Comparison of ENCODE assay signal across 7 cellular contexts in genomic region chr13:43057653-43058317, GRCh38. TPM values are rescaled to one million over a fixed set of nuclear protein-coding genes. Genes with fewer than 3 reads are reported as not detected.
DNase-seq lines count a peak whose midpoint lies in the region; ATAC-seq and TF ChIP-seq lines count a peak whose summit lies in the region.

No MANE protein-coding gene starts in this region.

- ATAC-seq in GM19397 (IDR thresholded peaks at IDR 0.05; ENCODE audit: unreplicated experiment), result peak; percentile 71
- ATAC-seq in natural killer cell, result peak in 2 of 3 donors; percentile 20 to 26

- H3K4me1 ChIP-seq in ovary (ENCODE audit: insufficient read depth), result no peaks in the 10 kb centered on the region
- peaks cover 0 to 33% (median 13%) of the 10 kb centered on the region in 4 donors for H3K4me1 ChIP-seq in tibial artery

- no peak overlapping the region for H3K4me3 ChIP-seq in astrocyte of the cerebellum (ENCODE audit: low read depth, low read length)
- no peak overlapping the region for H3K4me3 ChIP-seq in ovary
- no peak overlapping the region for H3K4me3 ChIP-seq in MG63
- no peak overlapping the region for H3K4me3 ChIP-seq in tibial artery

- H3K9me3 Mint-ChIP-seq in natural killer cell, result no peaks in the 10 kb centered on the region

- H3K27ac ChIP-seq in ovary (no peak overlapping the region), tibial artery (no peak overlapping the region)

- peaks cover 28 to 37% of the 10 kb centered on the region in 2 donors for H3K4me1 Mint-ChIP-seq in natural killer cell

- H3K36me3 ChIP-seq in ovary, result no peaks in the 10 kb centered on the region
- no peaks in the 10 kb centered on the region for H3K36me3 ChIP-seq in MG63
- H3K36me3 ChIP-seq in tibial artery, result no peaks in the 10 kb centered on the region

- H3K27me3 Mint-ChIP-seq in natural killer cell (ENCODE audit: low read depth in 2 of 2), result no peaks in the 10 kb centered on the region

- H3K27me3 ChIP-seq in ovary (no peaks in the 10 kb centered on the region), MG63 (no peaks in the 10 kb centered on the region), tibial artery (no peaks in the 10 kb centered on the region)

- in situ Hi-C loops in astrocyte of the cerebellum (cut with HindIII; ENCODE audit: low sequenced_read_pairs), result no loop called here

- DNase-seq in NCI-H1105 treated with DMSO at 0.1 percent for 48 hours (lab: John Stamatoyannopoulos, UW) (peak; percentile 58), astrocyte of the cerebellum (ENCODE audit: low read depth) (peak; percentile 53), natural killer cell (no peak), ovary (no peak), MG63 (no peak), tibial artery (no peak)

- intact Hi-C loops in natural killer cell (cut with micrococcal nuclease), result no loop called here
- intact Hi-C loops in ovary (cut with DNase I), result no loop called here
- intact Hi-C loops in tibial artery (cut with DNase I; ENCODE audit: low total_unique reads), result no loop called here

- H3K27ac Mint-ChIP-seq in natural killer cell, result no peak overlapping the region

- no peaks in the 10 kb centered on the region for H3K36me3 Mint-ChIP-seq in natural killer cell

- no peak for TF ChIP-seq POLR2A in ovary (IDR thresholded peaks at IDR 0.05)

- no peak overlapping the region for H3K4me3 Mint-ChIP-seq in natural killer cell

- WGBS in ovary, 3 donors, result 80 to 92% (median 86%) methylated on average over 3 of the region's 3 CpGs

- H3K9me3 ChIP-seq in ovary, result no peaks in the 10 kb centered on the region
- H3K9me3 ChIP-seq in MG63, result peaks cover 3% of the 10 kb centered on the region; the same call in 1 of the 2 replicates
- no peaks in the 10 kb centered on the region for H3K9me3 ChIP-seq in tibial artery

- no peak for TF ChIP-seq EP300 in ovary (IDR thresholded peaks at IDR 0.05)

- TF ChIP-seq CTCF in astrocyte of the cerebellum (IDR thresholded peaks at IDR 0.05; ENCODE audit: low read depth, low read length, missing control alignments) (no peak), natural killer cell (IDR thresholded peaks at IDR 0.05) (no peak), ovary (IDR thresholded peaks at IDR 0.05) (no peak), tibial artery (IDR thresholded peaks at IDR 0.05) (no peak)

RNA-seq across cellular contexts. Expression of gene DNAJC15, which starts 34.4 kb away (rescaled TPM):
- total RNA-seq in natural killer cell, result 1 to 10 TPM; 7.7 to 10.0 (median 8.3) TPM
- 1 to 10 TPM in 5 of 7 donors, under 1 TPM in 2; 0.23 to 6.2 (median 2.9) TPM for total RNA-seq in ovary
- 1 to 10 TPM; 2.2 to 4.6 TPM for polyA plus RNA-seq in ovary
- total RNA-seq in MG63 (2014; rRNA removed; shearing (Covaris generic); ENCODE audit: low replicate concordance), result 7.6 and 36.8 TPM in 2 replicates

Comparison
In these comparisons a context has a peak if more than half of its experiments do, and no peak if none do; other contexts are left out.
1. DNase-seq: peak in NCI-H1105 treated with DMSO at 0.1 percent for 48 hours (single experiment) and astrocyte of the cerebellum (single experiment); none in natural killer cell (single experiment), ovary (0 of 5), MG63 (single experiment) and tibial artery (0 of 2).